In the genomic region with DNA sequence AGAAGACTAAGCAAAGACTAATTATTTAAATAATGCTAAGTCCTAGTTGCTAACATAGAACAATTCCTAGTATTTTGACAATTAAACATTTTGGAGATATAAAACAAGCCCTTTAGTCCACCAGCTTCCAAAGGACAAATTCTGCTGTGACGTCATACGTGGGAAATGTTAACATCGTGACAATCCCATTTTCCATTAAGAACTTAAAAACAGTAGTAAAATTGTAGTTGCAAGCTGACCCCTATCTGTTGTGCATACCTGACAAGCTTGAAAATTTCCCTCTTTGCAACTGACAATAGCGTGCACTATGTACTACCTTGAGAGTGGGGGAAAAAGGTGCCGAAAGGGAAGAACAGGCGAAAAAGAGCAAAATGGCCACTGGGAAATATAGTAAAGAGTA, we compare ENCODE assay signal across 34 cellular contexts.
"Had no signal": no experiment of that assay in that cellular context is flagged by ENCODE, and none has a peak within 500 bp of the region (broad histone marks: within the 10 kb centered on the region; RNA-seq: fewer than 3 reads in every experiment).

No MANE protein-coding gene starts in this region.

- DNase-seq: Karpas-422, Kasumi-1, MG63, MM.1S, MV-4-11, NCI-H1048, NCI-H1092, NCI-H1092 treated with DMSO at 0.1 percent for 48 hours, NCI-H1105, NCI-H1105 treated with DMSO at 0.1 percent for 48 hours, NCI-H1417, NCI-H1417 treated with DMSO at 0.1 percent for 48 hours, NCI-H1436, NCI-H1436 treated with DMSO at 0.1 percent for 48 hours, NCI-H146, NCI-H1694, NCI-H1694 treated with DMSO at 0.1 percent for 48 hours, NCI-H187, NCI-H187 treated with DMSO at 0.1 percent for 48 hours, NCI-H1930, NCI-H2029, NCI-H2029 treated with DMSO at 0.1 percent for 48 hours, NCI-H2081, NCI-H2081 treated with DMSO at 0.1 percent for 48 hours, NCI-H2107, NCI-H2171, NCI-H2171 treated with DMSO at 0.1 percent for 48 hours, NCI-H2227 treated with DMSO at 0.1 percent for 48 hours, NCI-H226, NCI-H345, NCI-H446, NCI-H446 treated with DMSO at 0.1 percent for 48 hours, NCI-H510A, NCI-H510A treated with DMSO at 0.1 percent for 48 hours had no signal

- H3K9me3 ChIP-seq: MG63 had no signal

- H3K36me3 ChIP-seq: MG63 had no signal

- H3K27me3 ChIP-seq: MG63 had no signal

- H3K4me3 ChIP-seq: MG63 had no signal
